Comparison of ENCODE assay signal across 10 cellular contexts in genomic region chr9:2023532-2023931, GRCh38. TPM values are rescaled to one million over a fixed set of nuclear protein-coding genes. Genes with fewer than 3 reads are reported as not detected.
DNase-seq lines count a peak whose midpoint lies in the region; ATAC-seq and TF ChIP-seq lines count a peak whose summit lies in the region.
"Had no signal": no experiment of that assay in that cellular context is flagged by ENCODE, and none has a peak within 500 bp of the region (broad histone marks: within the 10 kb centered on the region; RNA-seq: fewer than 3 reads in every experiment).

No MANE protein-coding gene starts in this region.

- peak; percentile 22 for DNase-seq in activated naive CD4-positive, alpha-beta T cell treated with Interleukin-2 at 50 U/mL for 16 hours
- DNase-seq in activated naive CD4-positive, alpha-beta T cell (lab: John Stamatoyannopoulos, UW) = no peak
- DNase-seq in effector memory CD4-positive, alpha-beta T cell = no peak
- no peak for DNase-seq in thoracic aorta (ENCODE audit: low spot score)
- DNase-seq in NCI-H526 (lab: John Stamatoyannopoulos, UW) = no peak
- DNase-seq in neuronal stem cell (ENCODE audit: low spot score) = no peak
- DNase-seq: NCI-H1105, ovary had no signal

- no peak overlapping the region for H3K9ac ChIP-seq in neuronal stem cell (ENCODE audit: low read depth, low read length, poor library complexity)

- TF ChIP-seq CTCF in thoracic aorta (IDR thresholded peaks at IDR 0.05) = no peak

- no peak overlapping the region for H2BK120ac ChIP-seq in neuronal stem cell (ENCODE audit: low read depth, low read length)

- peak overlapping the region; percentile 50 for H3K27ac ChIP-seq in effector memory CD4-positive, alpha-beta T cell (ENCODE audit: insufficient read depth, low read length, poor library complexity, severe bottlenecking)
- peak overlapping the region in 1 of 2 donors; percentile 25 for H3K27ac ChIP-seq in thoracic aorta
- no peak overlapping the region for H3K27ac ChIP-seq in neuronal stem cell (replicated peaks; ENCODE audit: low read length)

- no peak overlapping the region for H2BK15ac ChIP-seq in neuronal stem cell (ENCODE audit: low read length)

- H3K4me2 ChIP-seq in neuronal stem cell (ENCODE audit: insufficient read depth, low read length, poor library complexity, severe bottlenecking) = no peak overlapping the region

- H3K27me3 ChIP-seq in effector memory CD4-positive, alpha-beta T cell (replicated peaks; ENCODE audit: control insufficient read depth, insufficient read depth, low read length, poor library complexity, severe bottlenecking) = no peaks in the 10 kb centered on the region
- H3K27me3 ChIP-seq in thoracic aorta (replicated peaks; ENCODE audit: insufficient read depth) (no peaks in the 10 kb centered on the region), neuronal stem cell (ENCODE audit: control insufficient read depth in 3 of 3, insufficient read depth in 3 of 3, low read depth in 1 of 3, low read length in 3 of 3) (peaks cover 0 to 60% (median 6%) of the 10 kb centered on the region in 3 experiments)
- H3K27me3 ChIP-seq: ovary had no signal

- H2BK5ac ChIP-seq in neuronal stem cell (ENCODE audit: low read length) = no peak overlapping the region

- H2AK5ac ChIP-seq in neuronal stem cell (ENCODE audit: low read depth, low read length) = no peak overlapping the region

- H4K8ac ChIP-seq in neuronal stem cell (ENCODE audit: low read depth, low read length) = no peak overlapping the region

- H3K14ac ChIP-seq in neuronal stem cell (ENCODE audit: low read length) = no peak overlapping the region

- no peak overlapping the region for H3K23ac ChIP-seq in neuronal stem cell (ENCODE audit: low read depth, low read length, poor library complexity)

- no peak overlapping the region for H3K4ac ChIP-seq in neuronal stem cell (ENCODE audit: low read length)

- H3K4me3 ChIP-seq in effector memory CD4-positive, alpha-beta T cell (ENCODE audit: insufficient read depth, low read depth, low read length, poor library complexity, severe bottlenecking) = no peak overlapping the region
- peak overlapping the region; percentile 16 for H3K4me3 ChIP-seq in thoracic aorta
- no peak overlapping the region for H3K4me3 ChIP-seq in neuronal stem cell (ENCODE audit: low read length in 2 of 2)
- H3K4me3 ChIP-seq: ovary had no signal

- no CpG with 5 or more reads among the region's 5 CpGs for WGBS in neuronal stem cell (ENCODE audit: extremely low coverage in 2 of 2, insufficient read length in 2 of 2, insufficient replicate concordance in 1 of 2), 2 donors

- H4K91ac ChIP-seq in neuronal stem cell (ENCODE audit: low read depth, low read length, poor library complexity) = no peak overlapping the region

- H2AFZ ChIP-seq in neuronal stem cell (ENCODE audit: low read length) = no peak overlapping the region

- ATAC-seq in HG03460 (IDR thresholded peaks at IDR 0.05; ENCODE audit: unreplicated experiment) (peak; percentile 74), thoracic aorta (ENCODE audit: insufficient number of reproducible peaks, low FRiP score, low read depth) (no peak), GM21576 (IDR thresholded peaks at IDR 0.05; ENCODE audit: unreplicated experiment) (no peak)

- no peaks in the 10 kb centered on the region for H3K9me3 ChIP-seq in effector memory CD4-positive, alpha-beta T cell (ENCODE audit: control insufficient read depth, low read length)
- H3K9me3 ChIP-seq in thoracic aorta (no peaks in the 10 kb centered on the region), neuronal stem cell (replicated peaks in 1 of 2; ENCODE audit: control insufficient read depth in 2 of 2, insufficient read depth in 1 of 2, low read depth in 1 of 2, low read length in 2 of 2) (no peaks in the 10 kb centered on the region)
- H3K9me3 ChIP-seq: ovary had no signal

- H3K79me1 ChIP-seq in neuronal stem cell (ENCODE audit: low read depth, low read length) = no peaks in the 10 kb centered on the region

- peaks cover 69% of the 10 kb centered on the region for H3K4me1 ChIP-seq in effector memory CD4-positive, alpha-beta T cell (ENCODE audit: control insufficient read depth, insufficient read depth, low read length, poor library complexity, severe bottlenecking)
- peaks cover 66 to 97% of the 10 kb centered on the region in 2 donors for H3K4me1 ChIP-seq in thoracic aorta (ENCODE audit: control insufficient read depth in 1 of 2, low read depth in 2 of 2)
- H3K4me1 ChIP-seq in neuronal stem cell (ENCODE audit: control insufficient read depth in 2 of 2, insufficient read depth in 1 of 2, low read depth in 1 of 2, low read length in 2 of 2) = peaks cover 0 to 3% of the 10 kb centered on the region in 2 donors

- H3K18ac ChIP-seq in neuronal stem cell (ENCODE audit: low read length) = no peak overlapping the region

- H2BK12ac ChIP-seq in neuronal stem cell (ENCODE audit: low read length) = no peak overlapping the region

- no peaks in the 10 kb centered on the region for H3K36me3 ChIP-seq in effector memory CD4-positive, alpha-beta T cell (ENCODE audit: control insufficient read depth, insufficient read depth, low read length)
- H3K36me3 ChIP-seq in thoracic aorta (no peaks in the 10 kb centered on the region), neuronal stem cell (replicated peaks in 1 of 2; ENCODE audit: control insufficient read depth in 2 of 2, insufficient read depth in 2 of 2, low read length in 2 of 2) (no peaks in the 10 kb centered on the region)
- H3K36me3 ChIP-seq: ovary had no signal

RNA-seq across cellular contexts. Expression of gene SMARCA2, which starts 8.4 kb away (rescaled TPM):
- 100 to 1,000 TPM; 118 to 177 TPM for total RNA-seq in thoracic aorta
- polyA plus RNA-seq in neuronal stem cell (2013, experiment 1 of 2) = 1.9 TPM
- polyA plus RNA-seq in neuronal stem cell (2013, experiment 2 of 2) = 2.2 TPM
